In genomic region chr3:101900736-101901135, GRCh38 we compare ENCODE assay signal across 16 cellular contexts.
"Had no signal": no experiment of that assay in that cellular context is flagged by ENCODE, and none has a peak within 500 bp of the region (broad histone marks: within the 10 kb centered on the region; RNA-seq: fewer than 3 reads in every experiment).

No MANE protein-coding gene starts in this region.

- H3K4me1 ChIP-seq: transverse colon, uterus had no signal

- H3K9me3 ChIP-seq: transverse colon, uterus had no signal

- H3K27ac ChIP-seq: transverse colon, uterus, WERI-Rb-1 had no signal

- H3K27me3 ChIP-seq: transverse colon, uterus had no signal

- DNase-seq: activated CD4-positive, alpha-beta T cell treated with anti-CD3 and anti-CD28 coated beads, Interleukin-2, amount 50 U/mL, for 4 hours; activated gamma-delta T cell; amniotic stem cell; endodermal cell; foreskin melanocyte; glutamatergic neuron; hypothalamus; midbrain; occipital lobe; T-helper 2 cell; transverse colon; uterus; WERI-Rb-1 had no signal

- H3K4me3 ChIP-seq: lung, transverse colon, uterus had no signal

- ATAC-seq: activated naive CD4-positive, alpha-beta T cell treated with anti-CD3 and anti-CD28 coated beads, Interleukin-2, amount 50 U/mL, for 72 hours; left lobe of liver had no signal

- H3K36me3 ChIP-seq: transverse colon, uterus, WERI-Rb-1 had no signal
